ENCODE assay signal across 22 cellular contexts in the genomic region with DNA sequence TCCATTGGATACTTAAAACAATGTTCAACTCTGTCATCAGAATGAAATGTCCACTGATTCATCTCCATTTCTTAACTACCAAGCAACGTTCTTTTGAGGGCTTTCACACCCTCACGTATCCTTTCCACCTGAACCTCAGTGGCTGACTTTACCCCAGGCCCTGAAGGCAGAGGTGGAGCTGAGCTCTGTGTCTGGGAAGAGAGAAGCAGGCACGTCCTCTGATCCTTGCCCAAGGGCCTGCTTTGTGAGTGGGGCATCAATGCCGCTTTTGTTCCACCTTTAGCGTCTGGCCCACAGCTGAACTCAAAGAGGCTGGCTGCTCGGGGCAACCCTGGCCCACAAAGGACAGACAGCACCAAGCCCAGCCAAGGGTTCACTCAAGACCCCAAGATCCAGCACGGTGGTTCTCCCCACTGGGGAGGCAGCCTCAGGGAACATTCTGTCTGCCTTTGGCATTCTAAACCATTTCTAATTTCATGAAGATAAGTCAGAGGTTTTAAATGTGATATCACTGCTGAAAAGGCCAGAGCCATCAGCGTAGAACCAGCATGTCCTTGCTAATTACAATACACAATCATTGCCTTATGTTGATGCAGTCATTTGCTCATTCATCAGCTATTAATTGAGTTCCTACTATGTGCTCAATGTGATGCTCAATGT.
A peak's percentile ranks its signal among the peaks of the same experiment; 100 is the strongest.
DNase-seq lines count a peak whose midpoint lies in the region; FAIRE-seq and TF ChIP-seq lines count a peak whose summit lies in the region.
"Had no signal": no experiment of that assay in that cellular context is flagged by ENCODE, and none has a peak within 500 bp of the region (broad histone marks: within the 10 kb centered on the region; RNA-seq: fewer than 3 reads in every experiment).

No MANE protein-coding gene starts in this region.

- WGBS in GM23248 (ENCODE audit: low coverage in 1 of 2, low lambda C conversion rate in 2 of 2, missing lambda C conversion rate in 2 of 2), 2 experiments = 73 to 78% methylated on average over 8 of the region's 8 CpGs

- H3K36me3 ChIP-seq in GM23248 (ENCODE audit: low read depth) (no peaks in the 10 kb centered on the region), bronchial epithelial cell (ENCODE audit: control insufficient read depth, insufficient read depth, low read length) (no peaks in the 10 kb centered on the region)
- H3K36me3 ChIP-seq: BLaER1 treated with 17β-estradiol and CSF1 and Interleukin-3, amounts not matched to agents 10 nM and 100 nM; breast epithelium; gastrocnemius medialis; left ventricle myocardium inferior; neural progenitor cell; suprapubic skin had no signal

- FAIRE-seq in bronchial epithelial cell (lab: Jason Lieb, UNC) = no peak
- FAIRE-seq: A549, D721Med, endothelial cell of umbilical vein had no signal

- H4K20me1 ChIP-seq in GM23248 (ENCODE audit: insufficient read depth) = no peaks in the 10 kb centered on the region
- H4K20me1 ChIP-seq: BLaER1 treated with 17β-estradiol and CSF1 and Interleukin-3, amounts not matched to agents 10 nM and 100 nM had no signal

- no peaks in the 10 kb centered on the region for H3K9me3 ChIP-seq in GM23248 (ENCODE audit: low read depth)
- H3K9me3 ChIP-seq: A549; BLaER1 treated with 17β-estradiol and CSF1 and Interleukin-3, amounts not matched to agents 10 nM and 100 nM; breast epithelium; gastrocnemius medialis; left ventricle myocardium inferior; suprapubic skin had no signal

- no peak overlapping the region for H2AFZ ChIP-seq in GM23248
- H2AFZ ChIP-seq: neural progenitor cell had no signal

- H3K27me3 ChIP-seq in GM23248 (replicated peaks; ENCODE audit: insufficient read depth) = no peaks in the 10 kb centered on the region
- H3K27me3 ChIP-seq in bronchial epithelial cell (ENCODE audit: control insufficient read depth, insufficient read depth, low read length) = no peaks in the 10 kb centered on the region
- H3K27me3 ChIP-seq: BLaER1 treated with 17β-estradiol and CSF1 and Interleukin-3, amounts not matched to agents 10 nM and 100 nM; breast epithelium; gastrocnemius medialis; neural progenitor cell; suprapubic skin had no signal

- intact Hi-C loops in head of caudate nucleus (cut with DNase I) = no loop called here

- H3K9ac ChIP-seq in GM23248 = no peak overlapping the region
- H3K9ac ChIP-seq: BLaER1 treated with 17β-estradiol and CSF1 and Interleukin-3, amounts not matched to agents 10 nM and 100 nM; neural progenitor cell had no signal

- no peaks in the 10 kb centered on the region for H3K79me2 ChIP-seq in GM23248 (ENCODE audit: insufficient read depth)

- H3K4me3 ChIP-seq in GM23248 (no peak overlapping the region), bronchial epithelial cell (ENCODE audit: low read depth, low read length) (no peak overlapping the region)
- H3K4me3 ChIP-seq: A549; BLaER1 treated with 17β-estradiol and CSF1 and Interleukin-3, amounts not matched to agents 10 nM and 100 nM; breast epithelium; gastrocnemius medialis; left ventricle myocardium inferior; neural progenitor cell; suprapubic skin had no signal

- TF ChIP-seq CTCF in bronchial epithelial cell (IDR thresholded peaks at IDR 0.05; ENCODE audit: insufficient read depth, low read length, severe bottlenecking) = no peak

- H3K27ac ChIP-seq in GM23248 = no peak overlapping the region
- H3K27ac ChIP-seq: A549; BLaER1 treated with 17β-estradiol and CSF1 and Interleukin-3, amounts not matched to agents 10 nM and 100 nM; breast epithelium; gastrocnemius medialis; left ventricle myocardium inferior; neural progenitor cell; suprapubic skin had no signal

- no peak overlapping the region for H3K4me2 ChIP-seq in GM23248 (ENCODE audit: unreplicated experiment)
- H3K4me2 ChIP-seq: A549; BLaER1 treated with 17β-estradiol and CSF1 and Interleukin-3, amounts not matched to agents 10 nM and 100 nM; neural progenitor cell had no signal

- H3K9me2 ChIP-seq in GM23248 (ENCODE audit: insufficient read depth) = no peaks in the 10 kb centered on the region

- H3F3A ChIP-seq in GM23248 (ENCODE audit: insufficient read depth) = 0 out of 2 replicates have a peak, but pooled peaks cover 6% of the 10 kb centered on the region

- peaks cover 12% of the 10 kb centered on the region for H3K4me1 ChIP-seq in GM23248 (ENCODE audit: insufficient read depth)
- H3K4me1 ChIP-seq: breast epithelium had no signal

- in situ Hi-C loops in GM23248 (cut with MboI) = no loop called here

- peak; percentile 14 for DNase-seq in GM23248
- peak; percentile 84 for DNase-seq in bronchial epithelial cell (ENCODE audit: low read depth)
- DNase-seq in head of caudate nucleus = peak in 41 of 42 donors; percentile 20 to 86 (median 59)
- peak; percentile 81 for DNase-seq in pons (ENCODE audit: low spot score)
- no peak for DNase-seq in SIG-M5 (lab: John Stamatoyannopoulos, UW)
- no peak for DNase-seq in AML-193 (lab: John Stamatoyannopoulos, UW)
- no peak for DNase-seq in activated CD4-positive, alpha-beta T cell treated with anti-CD3 and anti-CD28 coated beads, Interleukin-2, amount 50 U/mL, for 48 hours
- no peak for DNase-seq in NCI-H526 treated with DMSO at 0.1 percent for 48 hours (lab: John Stamatoyannopoulos, UW)
- DNase-seq: activated CD4-positive, alpha-beta T cell treated with anti-CD3 and anti-CD28 coated beads for 36 hours; activated naive CD8-positive, alpha-beta T cell treated with anti-CD3 and anti-CD28 coated beads, Interleukin-2, amount 50 U/mL, for 24 hours; gastrocnemius medialis; left ventricle myocardium inferior; NCI-H2107; NCI-H510A treated with DMSO at 0.1 percent for 48 hours; Right ventricle myocardium superior had no signal

Comparison
In these comparisons a context has a peak if more than half of its experiments do, and no peak if none do; other contexts are left out.
1. DNase-seq: peak in GM23248 (single experiment), bronchial epithelial cell (single experiment), head of caudate nucleus (41 of 42) and pons (single experiment); none in SIG-M5 (single experiment), AML-193 (0 of 2), activated CD4-positive, alpha-beta T cell treated with anti-CD3 and anti-CD28 coated beads, Interleukin-2, amount 50 U/mL, for 48 hours (0 of 2) and NCI-H526 treated with DMSO at 0.1 percent for 48 hours (single experiment).